Comparison of ENCODE assay signal across 25 cellular contexts in the genomic region with DNA sequence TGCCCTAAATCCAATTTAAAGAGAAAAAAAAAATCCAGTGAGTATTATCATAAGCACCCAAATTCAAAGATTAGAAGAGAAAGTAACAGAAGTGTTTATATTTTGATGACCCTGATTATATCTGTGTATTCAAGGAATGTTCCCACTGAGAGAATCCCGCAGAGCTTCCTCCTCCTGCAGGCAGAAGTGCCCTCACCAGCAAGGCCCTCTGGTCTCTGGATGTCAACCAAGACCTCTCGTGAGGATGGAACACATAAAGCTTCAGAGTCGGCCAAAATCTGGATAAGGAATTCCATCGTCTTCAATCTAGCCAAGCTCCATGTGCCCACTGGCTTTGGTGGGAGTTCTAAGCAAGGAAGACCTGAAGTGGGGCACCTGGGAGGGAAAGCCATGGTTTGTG. TPM values are rescaled to one million over a fixed set of nuclear protein-coding genes. Genes with fewer than 3 reads are reported as not detected.
DNase-seq lines count a peak whose midpoint lies in the region; ATAC-seq, FAIRE-seq and TF ChIP-seq lines count a peak whose summit lies in the region.
"Had no signal": no experiment of that assay in that cellular context is flagged by ENCODE, and none has a peak within 500 bp of the region (broad histone marks: within the 10 kb centered on the region; RNA-seq: fewer than 3 reads in every experiment).

No MANE protein-coding gene starts in this region.

- peaks cover 12% of the 10 kb centered on the region for H3K79me2 ChIP-seq in astrocyte (ENCODE audit: insufficient read depth, low read length)

- POLR2A ChIA-PET in RWPE1 (lab: Yijun Ruan, JAX; ENCODE audit: low non-redundant PET): no interaction called here

- no peak for FAIRE-seq in astrocyte (lab: Jason Lieb, UNC)
- FAIRE-seq: GM12891, H54, HepG2 had no signal

- CTCF ChIA-PET in RWPE1 (lab: Yijun Ruan, JAX): interaction anchor here (0.6 to 1.0 kb wide), 2 partner anchors 14 to 1002 kb away, joined by 3 read pairs; no protein-coding TSS in a partner anchor

- no peak overlapping the region for H3K9ac ChIP-seq in astrocyte (ENCODE audit: low read length)

- H3K27me3 Mint-ChIP-seq in astrocyte (ENCODE audit: low read depth, unreplicated experiment) (no peaks in the 10 kb centered on the region), glutamatergic neuron (ENCODE audit: unreplicated experiment) (peaks cover 11% of the 10 kb centered on the region), osteocyte (ENCODE audit: unreplicated experiment) (no peaks in the 10 kb centered on the region)

- H2AFZ ChIP-seq in astrocyte (ENCODE audit: low read depth, low read length): no peak overlapping the region

- H3K4me1 Mint-ChIP-seq in astrocyte (ENCODE audit: low read depth, unreplicated experiment) (peaks cover 42% of the 10 kb centered on the region), glutamatergic neuron (ENCODE audit: low read depth, unreplicated experiment) (peaks cover 74% of the 10 kb centered on the region), osteocyte (ENCODE audit: unreplicated experiment) (peaks cover 47% of the 10 kb centered on the region)

- DNase-seq in EH (ENCODE audit: low read depth) (peak; percentile 64), astrocyte (ENCODE audit: low read depth) (no peak), glutamatergic neuron (no peak), osteocyte (ENCODE audit: extremely low spot score, unreplicated experiment) (no peak), NCI-H1048 (lab: John Stamatoyannopoulos, UW) (no peak), RWPE1 (ENCODE audit: low spot score) (no peak), cerebellar nuclear complex (lab: John Stamatoyannopoulos, UW) (no peak)
- DNase-seq: 8988T; BE2C; CD4-positive, CD25-positive, alpha-beta regulatory T cell; DMS153; EL; HFFc6; KG1; MV-4-11; NCI-H1417; NCI-H187 treated with DMSO at 0.1 percent for 48 hours; NCI-H2227 treated with DMSO at 0.1 percent for 48 hours; NCI-H524; NCI-H82; SHP77 treated with DMSO at 0.1 percent for 48 hours had no signal

- no peaks in the 10 kb centered on the region for H3K36me3 ChIP-seq in astrocyte (ENCODE audit: insufficient read depth, low read length)

- peaks cover 7% of the 10 kb centered on the region for H3K36me3 Mint-ChIP-seq in astrocyte (ENCODE audit: low read depth, unreplicated experiment)
- no peaks in the 10 kb centered on the region for H3K36me3 Mint-ChIP-seq in glutamatergic neuron (ENCODE audit: unreplicated experiment)
- peaks cover 2% of the 10 kb centered on the region for H3K36me3 Mint-ChIP-seq in osteocyte (ENCODE audit: unreplicated experiment)
- H3K36me3 Mint-ChIP-seq: CD4-positive, CD25-positive, alpha-beta regulatory T cell had no signal

- no peaks in the 10 kb centered on the region for H3K9me3 ChIP-seq in astrocyte (ENCODE audit: insufficient read depth, low read depth, low read length)
- H3K9me3 ChIP-seq: BE2C had no signal

- peaks cover 10% of the 10 kb centered on the region for H3K27me3 ChIP-seq in astrocyte (ENCODE audit: insufficient read depth, low read length)
- H3K27me3 ChIP-seq: BE2C had no signal

- peaks cover 17% of the 10 kb centered on the region for H3K4me1 ChIP-seq in astrocyte (ENCODE audit: insufficient read depth, low read length)

- no peak overlapping the region for H3K4me3 ChIP-seq in astrocyte (ENCODE audit: insufficient read depth, low read depth, low read length)

- H3K27ac Mint-ChIP-seq in astrocyte (ENCODE audit: unreplicated experiment) (no peak overlapping the region), glutamatergic neuron (ENCODE audit: unreplicated experiment) (peak overlapping the region; percentile 10), osteocyte (ENCODE audit: unreplicated experiment) (peak overlapping the region; percentile 65)
- H3K27ac Mint-ChIP-seq: CD4-positive, CD25-positive, alpha-beta regulatory T cell; HFFc6 had no signal

- no peaks in the 10 kb centered on the region for H3K9me3 Mint-ChIP-seq in astrocyte (ENCODE audit: unreplicated experiment)
- H3K9me3 Mint-ChIP-seq in glutamatergic neuron (ENCODE audit: unreplicated experiment): peaks cover 3% of the 10 kb centered on the region
- no peaks in the 10 kb centered on the region for H3K9me3 Mint-ChIP-seq in osteocyte (ENCODE audit: unreplicated experiment)
- H3K9me3 Mint-ChIP-seq: CD4-positive, CD25-positive, alpha-beta regulatory T cell; HFFc6 had no signal

- ATAC-seq in GM21786 (IDR thresholded peaks at IDR 0.05; ENCODE audit: unreplicated experiment): no peak
- ATAC-seq: HepG2 had no signal

- TF ChIP-seq CTCF in astrocyte (IDR thresholded peaks at IDR 0.05; ENCODE audit: insufficient read depth, low read depth, low read length) (no peak), glutamatergic neuron (IDR thresholded peaks at IDR 0.05; ENCODE audit: partially characterized antibody, unreplicated experiment) (no peak), osteocyte (IDR thresholded peaks at IDR 0.05) (no peak), RWPE1 (conservative IDR thresholded peaks at IDR 0.05; ENCODE audit: low read depth) (no peak)

- no peak overlapping the region for H3K27ac ChIP-seq in astrocyte (ENCODE audit: low read depth, low read length)
- no peak overlapping the region for H3K27ac ChIP-seq in RWPE1

- peaks cover 33% of the 10 kb centered on the region for H4K20me1 ChIP-seq in astrocyte (ENCODE audit: insufficient read depth, low read length)

- H3K4me3 Mint-ChIP-seq in astrocyte (ENCODE audit: unreplicated experiment): no peak overlapping the region
- no peak overlapping the region for H3K4me3 Mint-ChIP-seq in glutamatergic neuron (ENCODE audit: unreplicated experiment)
- no peak overlapping the region for H3K4me3 Mint-ChIP-seq in osteocyte (ENCODE audit: unreplicated experiment)
- H3K4me3 Mint-ChIP-seq: HFFc6 had no signal

- H3K4me2 ChIP-seq in astrocyte (ENCODE audit: low read length): peak overlapping the region; percentile 30

RNA-seq across cellular contexts. Expression of gene PTCH1, which starts 18.1 kb away (rescaled TPM):
- total RNA-seq in astrocyte (18.0 and 21.3 TPM in 2 replicates), glutamatergic neuron (ENCODE audit: unreplicated experiment) (104 TPM), osteocyte (16.2 and 16.9 TPM in 2 replicates)
